In genomic region chr3:52570076-52570475, GRCh38 we compare ENCODE assay signal across 22 cellular contexts. TPM values are rescaled to one million over a fixed set of nuclear protein-coding genes. Genes with fewer than 3 reads are reported as not detected.
DNase-seq lines count a peak whose midpoint lies in the region; ATAC-seq, FAIRE-seq and TF ChIP-seq lines count a peak whose summit lies in the region.
"Had no signal": no experiment of that assay in that cellular context is flagged by ENCODE, and none has a peak within 500 bp of the region (broad histone marks: within the 10 kb centered on the region; RNA-seq: fewer than 3 reads in every experiment).

No MANE protein-coding gene starts in this region.

- no peak overlapping the region for H3K4me3 Mint-ChIP-seq in CD4-positive, CD25-positive, alpha-beta regulatory T cell
- H3K4me3 Mint-ChIP-seq in endodermal cell (no peak overlapping the region), T-cell (no peak overlapping the region)
- H3K4me3 Mint-ChIP-seq: activated CD4-positive, alpha-beta memory T cell treated with anti-CD3 and anti-CD28 coated beads for 36 hours; activated naive CD4-positive, alpha-beta T cell treated with anti-CD3 and anti-CD28 coated beads, Interleukin-2, amount 50 U/mL, for 24 hours; activated T-cell treated with anti-CD3 and anti-CD28 coated beads, Interleukin-2, amount 50 U/mL, for 24 hours had no signal

- no peak for DNase-seq in CD4-positive, CD25-positive, alpha-beta regulatory T cell
- DNase-seq in HCT116 (ENCODE audit: low read depth, low spot score): no peak
- no peak for DNase-seq in endodermal cell
- DNase-seq in non-pigmented ciliary epithelial cell (ENCODE audit: low read depth): peak; percentile 40
- DNase-seq in dermis blood vessel endothelial cell: no peak
- DNase-seq in LoVo (ENCODE audit: low spot score): no peak
- DNase-seq in pancreas: no peak
- no peak for DNase-seq in T-cell
- DNase-seq: activated CD4-positive, alpha-beta memory T cell treated with anti-CD3 and anti-CD28 coated beads for 36 hours; activated T-cell treated with anti-CD3 and anti-CD28 coated beads, Interleukin-2, amount 50 U/mL, for 24 hours; DMS153; effector CD8-positive, alpha-beta T cell; KG1; left colon; NCI-H82; occipital lobe had no signal

- no peak for TF ChIP-seq RAD21 in HCT116 (IDR thresholded peaks at IDR 0.05; ENCODE audit: low read depth)

- TF ChIP-seq POLR2A in HCT116 (IDR thresholded peaks at IDR 0.05; ENCODE audit: borderline replicate concordance, extremely low read depth, insufficient read depth, insufficient read length): no peak

- H3K36me3 Mint-ChIP-seq in CD4-positive, CD25-positive, alpha-beta regulatory T cell: peaks cover 22% of the 10 kb centered on the region
- H3K36me3 Mint-ChIP-seq in endodermal cell (ENCODE audit: low read depth): peaks cover 42% of the 10 kb centered on the region
- peaks cover 38% of the 10 kb centered on the region for H3K36me3 Mint-ChIP-seq in T-cell

- no peaks in the 10 kb centered on the region for H3K27me3 ChIP-seq in CD4-positive, CD25-positive, alpha-beta regulatory T cell (ENCODE audit: control insufficient read depth, insufficient read depth, low read length)
- H3K27me3 ChIP-seq in HCT116 (ENCODE audit: insufficient read depth, low read length) (no peaks in the 10 kb centered on the region), endodermal cell (ENCODE audit: control insufficient read depth, insufficient read depth, low read length, poor library complexity, severe bottlenecking) (no peaks in the 10 kb centered on the region), pancreas (no peaks in the 10 kb centered on the region)
- H3K27me3 ChIP-seq: BLaER1 had no signal

- no peaks in the 10 kb centered on the region for H4K20me1 ChIP-seq in HCT116 (ENCODE audit: insufficient read depth)

- no peak for FAIRE-seq in pancreas (lab: Jason Lieb, UNC)
- FAIRE-seq: H54 had no signal

- H2AFZ ChIP-seq in HCT116 (ENCODE audit: low read depth, low read length, poor library complexity, severe bottlenecking): no peak overlapping the region
- H2AFZ ChIP-seq: PC-9 had no signal

- no peak overlapping the region for H3K4me3 ChIP-seq in CD4-positive, CD25-positive, alpha-beta regulatory T cell (ENCODE audit: low read depth, low read length)
- H3K4me3 ChIP-seq in HCT116 (replicated peaks in 1 of 2; ENCODE audit: low read depth in 1 of 2, low read length in 2 of 2) (no peak overlapping the region), endodermal cell (ENCODE audit: low read length) (no peak overlapping the region), pancreas (no peak overlapping the region)
- H3K4me3 ChIP-seq: BLaER1, PC-9, skin epidermis, thoracic aorta had no signal

- intact Hi-C loops in HCT116 (cut with micrococcal nuclease): no loop called here
- intact Hi-C loops in pancreas (cut with DNase I): no loop called here

- peaks cover 18% of the 10 kb centered on the region for H3K36me3 ChIP-seq in CD4-positive, CD25-positive, alpha-beta regulatory T cell (ENCODE audit: control insufficient read depth, insufficient read depth, low read length)
- H3K36me3 ChIP-seq in HCT116 (ENCODE audit: control insufficient read depth in 1 of 2, insufficient read depth in 2 of 2, low read length in 2 of 2) (no peaks in the 10 kb centered on the region), endodermal cell (ENCODE audit: control insufficient read depth, insufficient read depth, low read length) (peaks cover 57% of the 10 kb centered on the region), pancreas (peaks cover 0 to 8% (median 0%) of the 10 kb centered on the region in 3 donors)

- CTCF ChIA-PET in HCT116 (lab: Charles Lee) (no interaction called here), T-cell (lab: Charles Lee) (interaction anchor here in 1 of 2 donors (0.6 to 0.9 kb wide), 3 partner anchors 10 to 1096 kb away, joined by 3 to 4 read pairs (median 3); no protein-coding TSS in a partner anchor)

- TF ChIP-seq CTCF in HCT116 (IDR thresholded peaks at IDR 0.05 in 2 of 3, conservative IDR thresholded peaks at IDR 0.05 in 1 of 3; ENCODE audit: borderline replicate concordance in 1 of 3, insufficient read depth in 1 of 3, low read depth in 2 of 3, low read length in 2 of 3) (no peak), endodermal cell (conservative IDR thresholded peaks at IDR 0.05) (no peak), pancreas (IDR thresholded peaks at IDR 0.05) (no peak)

- H3K27ac Mint-ChIP-seq in CD4-positive, CD25-positive, alpha-beta regulatory T cell: peak overlapping the region in 2 of 3 donors; percentile 13 to 86
- H3K27ac Mint-ChIP-seq in endodermal cell (peak overlapping the region; percentile 23), T-cell (peak overlapping the region in 1 of 2 donors; percentile 16)
- H3K27ac Mint-ChIP-seq: activated CD4-positive, alpha-beta memory T cell treated with anti-CD3 and anti-CD28 coated beads for 36 hours; activated naive CD4-positive, alpha-beta T cell treated with anti-CD3 and anti-CD28 coated beads, Interleukin-2, amount 50 U/mL, for 24 hours; activated T-cell treated with anti-CD3 and anti-CD28 coated beads, Interleukin-2, amount 50 U/mL, for 24 hours had no signal

- peaks cover 0 to 4% (median 1%) of the 10 kb centered on the region in 4 donors for H3K4me1 Mint-ChIP-seq in CD4-positive, CD25-positive, alpha-beta regulatory T cell
- H3K4me1 Mint-ChIP-seq in endodermal cell: no peaks in the 10 kb centered on the region
- no peaks in the 10 kb centered on the region for H3K4me1 Mint-ChIP-seq in T-cell
- H3K4me1 Mint-ChIP-seq: activated naive CD4-positive, alpha-beta T cell treated with anti-CD3 and anti-CD28 coated beads, Interleukin-2, amount 50 U/mL, for 24 hours had no signal

- no peak overlapping the region for H3K27ac ChIP-seq in CD4-positive, CD25-positive, alpha-beta regulatory T cell (ENCODE audit: insufficient read depth, low read length, poor library complexity, severe bottlenecking)
- H3K27ac ChIP-seq in HCT116 (ENCODE audit: low read depth, low read length): no peak overlapping the region
- H3K27ac ChIP-seq in endodermal cell (ENCODE audit: low read depth, low read length): no peak overlapping the region
- no peak overlapping the region for H3K27ac ChIP-seq in pancreas
- H3K27ac ChIP-seq: BLaER1, PC-9, skin epidermis, thoracic aorta had no signal

- WGBS in endodermal cell (ENCODE audit: insufficient coverage in 1 of 2, insufficient read length in 1 of 2), 2 experiments: 89 to 96% methylated on average over 3 to 4 of the region's 4 CpGs
- WGBS in pancreas, 2 donors: 95 to 98% methylated on average over 4 of the region's 4 CpGs

- peak overlapping the region; percentile 40 for H3K4me2 ChIP-seq in HCT116 (ENCODE audit: low read length)
- H3K4me2 ChIP-seq: BLaER1, PC-9 had no signal

- H3K27me3 Mint-ChIP-seq in CD4-positive, CD25-positive, alpha-beta regulatory T cell: no peaks in the 10 kb centered on the region
- no peaks in the 10 kb centered on the region for H3K27me3 Mint-ChIP-seq in endodermal cell (ENCODE audit: insufficient read depth)
- no peaks in the 10 kb centered on the region for H3K27me3 Mint-ChIP-seq in T-cell
- H3K27me3 Mint-ChIP-seq: activated CD4-positive, alpha-beta memory T cell treated with anti-CD3 and anti-CD28 coated beads for 36 hours; activated naive CD4-positive, alpha-beta T cell treated with anti-CD3 and anti-CD28 coated beads, Interleukin-2, amount 50 U/mL, for 24 hours; activated T-cell treated with anti-CD3 and anti-CD28 coated beads, Interleukin-2, amount 50 U/mL, for 24 hours had no signal

- ATAC-seq in CD4-positive, CD25-positive, alpha-beta regulatory T cell (ENCODE audit: low read depth in 2 of 2): no peak
- ATAC-seq in HCT116 (peak; percentile 59; the same call in 1 of the 2 replicates), pancreas (no peak), T-cell (replicated peaks in 1 of 4) (no peak)
- ATAC-seq: left colon had no signal

- no peaks in the 10 kb centered on the region for H3K4me1 ChIP-seq in CD4-positive, CD25-positive, alpha-beta regulatory T cell (ENCODE audit: control insufficient read depth, insufficient read depth, low read length, poor library complexity, severe bottlenecking)
- H3K4me1 ChIP-seq in HCT116 (ENCODE audit: control insufficient read depth in 1 of 2, insufficient read depth in 2 of 2, low read length in 2 of 2): peaks cover 22 to 33% of the 10 kb centered on the region in 2 experiments
- no peaks in the 10 kb centered on the region for H3K4me1 ChIP-seq in endodermal cell (ENCODE audit: control insufficient read depth, insufficient read depth, low read length)
- no peaks in the 10 kb centered on the region for H3K4me1 ChIP-seq in pancreas
- H3K4me1 ChIP-seq: BLaER1 had no signal

- no peaks in the 10 kb centered on the region for H3K79me2 ChIP-seq in HCT116 (ENCODE audit: insufficient read depth, low read length)

- no TSS peak for BruUV-seq in HCT116 (replicated peaks; lab: Mats Ljungman, UMichigan)

- H3K9me3 ChIP-seq in CD4-positive, CD25-positive, alpha-beta regulatory T cell (ENCODE audit: control insufficient read depth in 2 of 2, low read length in 2 of 2): no peaks in the 10 kb centered on the region
- H3K9me3 ChIP-seq in HCT116 (ENCODE audit: control insufficient read depth in 1 of 2, insufficient read depth in 1 of 2, low read depth in 1 of 2, low read length in 2 of 2) (no peaks in the 10 kb centered on the region), endodermal cell (ENCODE audit: control insufficient read depth, low read length) (no peaks in the 10 kb centered on the region), pancreas (no peaks in the 10 kb centered on the region)
- H3K9me3 ChIP-seq: BLaER1, thoracic aorta had no signal

- POLR2A ChIA-PET in HCT116 (lab: Charles Lee): no interaction called here
- POLR2A ChIA-PET in T-cell (lab: Charles Lee): no interaction called here

- no peaks in the 10 kb centered on the region for H3K9me3 Mint-ChIP-seq in CD4-positive, CD25-positive, alpha-beta regulatory T cell
- H3K9me3 Mint-ChIP-seq in endodermal cell (no peaks in the 10 kb centered on the region), T-cell (no peaks in the 10 kb centered on the region)
- H3K9me3 Mint-ChIP-seq: activated CD4-positive, alpha-beta memory T cell treated with anti-CD3 and anti-CD28 coated beads for 36 hours; activated naive CD4-positive, alpha-beta T cell treated with anti-CD3 and anti-CD28 coated beads, Interleukin-2, amount 50 U/mL, for 24 hours; activated T-cell treated with anti-CD3 and anti-CD28 coated beads, Interleukin-2, amount 50 U/mL, for 24 hours had no signal

- RAD21 ChIA-PET in HCT116 (lab: Charles Lee; ENCODE audit: low non-redundant PET in 1 of 2, low total read pairs in 2 of 2, uncharacterized antibody in 2 of 2, unreplicated experiment in 2 of 2): no interaction called here

- no peak overlapping the region for H3K9ac ChIP-seq in HCT116 (ENCODE audit: low read length)
- H3K9ac ChIP-seq in endodermal cell (ENCODE audit: extremely low read depth, low read length, poor library complexity, severe bottlenecking): no peak overlapping the region
- H3K9ac ChIP-seq: BLaER1 had no signal

- H3K9me2 ChIP-seq in HCT116 (ENCODE audit: insufficient read depth): no peaks in the 10 kb centered on the region

RNA-seq across cellular contexts. Expression of gene UQCC5, which starts 33.7 kb away (rescaled TPM):
- 4.5 TPM for total RNA-seq in CD4-positive, CD25-positive, alpha-beta regulatory T cell
- 10 to 100 TPM; 19.2 to 27.9 (median 23.0) TPM for polyA plus RNA-seq in CD4-positive, CD25-positive, alpha-beta regulatory T cell
- total RNA-seq in HCT116 (2021; ENCODE audit: unreplicated experiment) (14.1 TPM), endodermal cell (10 to 100 TPM; 28.1 to 34.1 TPM), dermis blood vessel endothelial cell (1.7 and 2.7 TPM in 2 replicates), pancreas (10 to 100 TPM in 1 of 6 donors, 1 to 10 TPM in 5; 5.0 to 11.2 (median 7.1) TPM), T-cell (10 to 100 TPM in 2 of 5 donors, 1 to 10 TPM in 3; 2.5 to 14.8 (median 9.8) TPM)
- 50.0 and 58.6 TPM in 2 replicates for polyA plus RNA-seq in HCT116 (2012)
- polyA plus RNA-seq in endodermal cell (2013, experiment 1 of 2): 36.0 TPM
- polyA plus RNA-seq in endodermal cell (2013, experiment 2 of 2): 36.8 TPM
- 10 to 100 TPM; 25.7 to 41.8 TPM for polyA plus RNA-seq in pancreas

RNA-seq across cellular contexts. Expression of gene NT5DC2, which starts 36.4 kb away (rescaled TPM):
- 3.7 TPM for total RNA-seq in CD4-positive, CD25-positive, alpha-beta regulatory T cell
- under 1 TPM in 1 of 4 donors, not detected in 3; 0.81 TPM for polyA plus RNA-seq in CD4-positive, CD25-positive, alpha-beta regulatory T cell
- total RNA-seq in HCT116 (2021; ENCODE audit: unreplicated experiment) (125 TPM), endodermal cell (100 to 1,000 TPM; 288 to 341 TPM), dermis blood vessel endothelial cell (32.2 and 81.1 TPM in 2 replicates), pancreas (10 to 100 TPM in 1 of 6 donors, 1 to 10 TPM in 5; 3.5 to 14.5 (median 7.7) TPM), T-cell (10 to 100 TPM in 2 of 5 donors, 1 to 10 TPM in 3; 1.9 to 10.9 (median 7.4) TPM)
- 111 and 112 TPM in 2 replicates for polyA plus RNA-seq in HCT116 (2012)
- polyA plus RNA-seq in endodermal cell (2013, experiment 1 of 2): 361 TPM
- 348 TPM for polyA plus RNA-seq in endodermal cell (2013, experiment 2 of 2)
- 10 to 100 TPM; 17.3 to 37.6 TPM for polyA plus RNA-seq in pancreas
